ENCODE assay signal across 8 cellular contexts in genomic region chr10:71694567-71694968, GRCh38.
DNase-seq lines count a peak whose midpoint lies in the region; ATAC-seq lines count a peak whose summit lies in the region.

No MANE protein-coding gene starts in this region.

- H3K27ac Mint-ChIP-seq in memory B cell = peak overlapping the region; percentile 14

- peaks cover 29% of the 10 kb centered on the region for H3K4me1 Mint-ChIP-seq in memory B cell

- H3K27me3 Mint-ChIP-seq in memory B cell = no peaks in the 10 kb centered on the region

- H3K36me3 Mint-ChIP-seq in memory B cell = no peaks in the 10 kb centered on the region

- ATAC-seq in GM21367 (IDR thresholded peaks at IDR 0.05; ENCODE audit: unreplicated experiment) (peak; percentile 82), HG03520 (IDR thresholded peaks at IDR 0.05; ENCODE audit: unreplicated experiment) (peak; percentile 54), memory B cell (ENCODE audit: low read depth) (peak; percentile 97)

- no peaks in the 10 kb centered on the region for H3K9me3 Mint-ChIP-seq in memory B cell

- H3K4me3 Mint-ChIP-seq in memory B cell = no peak overlapping the region

- peak; percentile 68 for DNase-seq in GF-D8 (lab: John Stamatoyannopoulos, UW)
- DNase-seq in activated T-cell treated with anti-CD3 and anti-CD28 coated beads for 4 hours = peak; percentile 25
- peak; percentile 62 to 79 for DNase-seq in memory B cell (ENCODE audit: low spot score in 2 of 2)
- DNase-seq in islet precursor cell = no peak
- DNase-seq in NCI-H1417 (lab: John Stamatoyannopoulos, UW) = no peak
- DNase-seq in superior temporal gyrus (ENCODE audit: extremely low spot score) = no peak

Comparison
In these comparisons a context has a peak if more than half of its experiments do, and no peak if none do; other contexts are left out.
1. DNase-seq: peak in GF-D8 (single experiment), activated T-cell treated with anti-CD3 and anti-CD28 coated beads for 4 hours (single experiment) and memory B cell (2 of 2); none in islet precursor cell (single experiment), NCI-H1417 (0 of 3) and superior temporal gyrus (single experiment).
2. Peak in every context shown above with its lines, with median percentiles within 50 percentile points of each other: ATAC-seq.